Comparison of ENCODE assay signal across 9 cellular contexts in genomic region chr9:120755827-120756434, GRCh38. TPM values are rescaled to one million over a fixed set of nuclear protein-coding genes. Genes with fewer than 3 reads are reported as not detected.
DNase-seq lines count a peak whose midpoint lies in the region; ATAC-seq lines count a peak whose summit lies in the region.
"Had no signal": no experiment of that assay in that cellular context is flagged by ENCODE, and none has a peak within 500 bp of the region (broad histone marks: within the 10 kb centered on the region; RNA-seq: fewer than 3 reads in every experiment).

No MANE protein-coding gene starts in this region.

- no peak overlapping the region for H3K27ac Mint-ChIP-seq in central memory CD8-positive, alpha-beta T cell (ENCODE audit: low read depth)

- peak; percentile 63 for DNase-seq in COLO829 (ENCODE audit: low spot score)
- DNase-seq in NCI-H1694 treated with DMSO at 0.1 percent for 48 hours (lab: John Stamatoyannopoulos, UW) = peak; percentile 9
- peak; percentile 65 for DNase-seq in activated CD4-positive, CD25-positive, alpha-beta regulatory T cell treated with anti-CD3 and anti-CD28 coated beads, Interleukin-2, amount 50 U/mL, for 72 hours
- DNase-seq in central memory CD8-positive, alpha-beta T cell (ENCODE audit: low spot score in 2 of 2) = peak; percentile 60 to 62
- DNase-seq in left lobe of liver (ENCODE audit: low spot score) = no peak
- DNase-seq in stimulated activated CD4-positive, alpha-beta T cell treated with anti-CD3 and anti-CD28 coated beads, TNF-alpha, amount 100 ng/mL, for 4 hours (ENCODE audit: low read depth in 3 of 3) = peak; percentile 15 to 52 (median 35)

- H3K4me1 Mint-ChIP-seq in central memory CD8-positive, alpha-beta T cell = no peaks in the 10 kb centered on the region

- peaks cover 9% of the 10 kb centered on the region for H3K36me3 Mint-ChIP-seq in central memory CD8-positive, alpha-beta T cell (ENCODE audit: insufficient read depth)

- H3K9me3 Mint-ChIP-seq in central memory CD8-positive, alpha-beta T cell = no peaks in the 10 kb centered on the region
- H3K9me3 Mint-ChIP-seq: activated naive CD4-positive, alpha-beta T cell treated with anti-CD3 and anti-CD28 coated beads, Interleukin-2, amount 50 U/mL, for 24 hours had no signal

- no peak overlapping the region for H3K4me3 Mint-ChIP-seq in central memory CD8-positive, alpha-beta T cell
- H3K4me3 Mint-ChIP-seq: activated naive CD4-positive, alpha-beta T cell treated with anti-CD3 and anti-CD28 coated beads, Interleukin-2, amount 50 U/mL, for 24 hours had no signal

- no peaks in the 10 kb centered on the region for H3K27me3 Mint-ChIP-seq in central memory CD8-positive, alpha-beta T cell
- H3K27me3 Mint-ChIP-seq: activated naive CD4-positive, alpha-beta T cell treated with anti-CD3 and anti-CD28 coated beads, Interleukin-2, amount 50 U/mL, for 24 hours had no signal

- ATAC-seq in GM21619 (IDR thresholded peaks at IDR 0.05; ENCODE audit: unreplicated experiment) (peak; percentile 53), left lobe of liver (peak; percentile 88), HG03139 (IDR thresholded peaks at IDR 0.05; ENCODE audit: unreplicated experiment) (no peak)
- no peak for ATAC-seq in central memory CD8-positive, alpha-beta T cell (replicated peaks; ENCODE audit: extremely low read depth, poor library complexity, severe bottlenecking)

RNA-seq across cellular contexts. Expression of gene FBXW2, which starts 37.3 kb away (rescaled TPM):
- 46.2 TPM for total RNA-seq in left lobe of liver

RNA-seq across cellular contexts. Expression of gene MEGF9, which starts 41.7 kb away (rescaled TPM):
- total RNA-seq in left lobe of liver = 26.4 TPM

Comparison
In these comparisons a context has a peak if more than half of its experiments do, and no peak if none do; other contexts are left out.
1. ATAC-seq: peak in GM21619 (single experiment) and left lobe of liver (single experiment); none in central memory CD8-positive, alpha-beta T cell (single experiment) and HG03139 (single experiment).